ENCODE assay signal across 8 cellular contexts in the genomic region with DNA sequence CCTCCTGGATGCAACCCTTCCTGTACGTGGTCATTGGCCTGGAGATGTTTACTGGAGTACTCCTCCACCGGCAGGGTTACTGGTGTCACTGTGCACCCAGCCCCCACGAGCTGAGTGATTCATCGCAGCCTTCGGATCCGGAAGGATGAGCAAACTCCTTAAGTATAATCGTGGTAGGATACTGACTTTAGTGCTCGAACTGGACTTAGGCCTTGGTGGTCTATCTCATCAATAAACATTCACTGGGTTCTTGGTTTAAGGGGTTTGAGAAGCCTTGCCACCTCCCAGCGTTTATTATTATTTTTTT.
DNase-seq lines count a peak whose midpoint lies in the region; ATAC-seq and TF ChIP-seq lines count a peak whose summit lies in the region.
"Not testable (repeated sequence)": the region's sequence is repeated elsewhere in the genome, so short reads cannot be mapped to it uniquely, and the experiment has no call there.

No MANE protein-coding gene starts in this region.

- intact Hi-C loops in activated CD8-positive, alpha-beta T cell treated with anti-CD3 and anti-CD28 coated beads for 36 hours (cut with micrococcal nuclease); MCF 10A (cut with micrococcal nuclease); natural killer cell (cut with micrococcal nuclease); testis (cut with DNase I; ENCODE audit: low total_unique reads): not testable (repeated sequence)

- H3K36me3 Mint-ChIP-seq in activated CD8-positive, alpha-beta T cell treated with anti-CD3 and anti-CD28 coated beads for 36 hours (ENCODE audit: low read depth); MCF 10A (ENCODE audit: insufficient read depth, unreplicated experiment); natural killer cell: not testable (repeated sequence)

- TF ChIP-seq POLR2A in testis (IDR thresholded peaks at IDR 0.05), result not testable (repeated sequence)

- not testable (repeated sequence) for H3K36me3 ChIP-seq in cardiac muscle cell; testis (ENCODE audit: low read depth, missing control alignments)

- peaks cover 86% of the 10 kb centered on the region for H3K27me3 ChIP-seq in cardiac muscle cell
- not testable (repeated sequence) for H3K27me3 ChIP-seq in testis

- TF ChIP-seq CTCF in activated CD8-positive, alpha-beta T cell treated with anti-CD3 and anti-CD28 coated beads for 36 hours (IDR thresholded peaks at IDR 0.05); MCF 10A (IDR thresholded peaks at IDR 0.05; ENCODE audit: unreplicated experiment); cardiac muscle cell (IDR thresholded peaks at IDR 0.05; ENCODE audit: low read depth, low read length); natural killer cell (IDR thresholded peaks at IDR 0.05); testis (IDR thresholded peaks at IDR 0.05): not testable (repeated sequence)

- in situ Hi-C loops in Caki2 (cut with HindIII; ENCODE audit: low pct_unique_long_range_greater_than_20kb, low sequenced_read_pairs), result not testable (repeated sequence)

- peaks cover 50% of the 10 kb centered on the region for H3K27me3 Mint-ChIP-seq in activated CD8-positive, alpha-beta T cell treated with anti-CD3 and anti-CD28 coated beads for 36 hours
- H3K27me3 Mint-ChIP-seq in MCF 10A (ENCODE audit: insufficient read depth, unreplicated experiment), result not testable (repeated sequence)
- H3K27me3 Mint-ChIP-seq in natural killer cell (ENCODE audit: low read depth in 2 of 2), result peaks cover 43 to 74% of the 10 kb centered on the region in 2 donors

- H3K27ac ChIP-seq in cardiac muscle cell, testis: not testable (repeated sequence)

- CTCF ChIA-PET in activated CD8-positive, alpha-beta T cell treated with anti-CD3 and anti-CD28 coated beads for 36 hours (lab: Charles Lee); MCF 10A (lab: Yijun Ruan, JAX): not testable (repeated sequence)

- H3K4me1 ChIP-seq in cardiac muscle cell (ENCODE audit: low read depth); testis: not testable (repeated sequence)

- peak; percentile 29 for ATAC-seq in HG02938 (IDR thresholded peaks at IDR 0.05; ENCODE audit: unreplicated experiment)
- not testable (repeated sequence) for ATAC-seq in activated CD8-positive, alpha-beta T cell treated with anti-CD3 and anti-CD28 coated beads for 36 hours; natural killer cell

- peak overlapping the region; percentile 75 for H3K4me3 Mint-ChIP-seq in activated CD8-positive, alpha-beta T cell treated with anti-CD3 and anti-CD28 coated beads for 36 hours
- H3K4me3 Mint-ChIP-seq in MCF 10A (ENCODE audit: unreplicated experiment), result not testable (repeated sequence)
- peak overlapping the region; percentile 83 for H3K4me3 Mint-ChIP-seq in natural killer cell

- peak; percentile 40 for DNase-seq in Caki2 (ENCODE audit: low read depth)
- peak; percentile 28 for DNase-seq in NCI-H748 (lab: John Stamatoyannopoulos, UW; ENCODE audit: unreplicated experiment)
- not testable (repeated sequence) for DNase-seq in activated CD8-positive, alpha-beta T cell treated with anti-CD3 and anti-CD28 coated beads for 36 hours; natural killer cell
- DNase-seq in MCF 10A (ENCODE audit: unreplicated experiment), result peak; percentile 56
- DNase-seq in cardiac muscle cell (ENCODE audit: low read depth in 1 of 2, low spot score in 1 of 2), result peak in 1 of 2 donors; percentile 6
- peak; percentile 15 for DNase-seq in testis

- WGBS in testis, 2 donors, result 27 to 31% methylated on average over 9 of the region's 9 CpGs

- H3K4me3 ChIP-seq in cardiac muscle cell (peak overlapping the region; percentile 79), testis (peak overlapping the region; percentile 50 to 62)

- BruUV-seq in MCF 10A (replicated peaks; lab: Mats Ljungman, UMichigan), result not testable (repeated sequence)

- H3K9me3 Mint-ChIP-seq in activated CD8-positive, alpha-beta T cell treated with anti-CD3 and anti-CD28 coated beads for 36 hours; MCF 10A (ENCODE audit: unreplicated experiment); natural killer cell: not testable (repeated sequence)

- POLR2A ChIA-PET in activated CD8-positive, alpha-beta T cell treated with anti-CD3 and anti-CD28 coated beads for 36 hours (lab: Charles Lee); MCF 10A (lab: Yijun Ruan, JAX): not testable (repeated sequence)

- not testable (repeated sequence) for H3K27ac Mint-ChIP-seq in activated CD8-positive, alpha-beta T cell treated with anti-CD3 and anti-CD28 coated beads for 36 hours; MCF 10A (ENCODE audit: low read depth, unreplicated experiment); natural killer cell

- H3K9me3 ChIP-seq in cardiac muscle cell (ENCODE audit: low read depth); testis: not testable (repeated sequence)

- H3K4me1 Mint-ChIP-seq in activated CD8-positive, alpha-beta T cell treated with anti-CD3 and anti-CD28 coated beads for 36 hours (ENCODE audit: low read depth), result not testable (repeated sequence)
- peaks cover 13% of the 10 kb centered on the region for H3K4me1 Mint-ChIP-seq in MCF 10A (ENCODE audit: insufficient read depth, unreplicated experiment)
- H3K4me1 Mint-ChIP-seq in natural killer cell, result peaks cover 13 to 14% of the 10 kb centered on the region in 2 donors
